Comparison of ENCODE assay signal across 10 cellular contexts in genomic region chr21:14453339-14453738, GRCh38.
A peak's percentile ranks its signal among the peaks of the same experiment; 100 is the strongest.
DNase-seq lines count a peak whose midpoint lies in the region; ATAC-seq and TF ChIP-seq lines count a peak whose summit lies in the region.
"Had no signal": no experiment of that assay in that cellular context is flagged by ENCODE, and none has a peak within 500 bp of the region (broad histone marks: within the 10 kb centered on the region; RNA-seq: fewer than 3 reads in every experiment).

No MANE protein-coding gene starts in this region.

- H3K4me1 Mint-ChIP-seq in memory B cell, result peaks cover 8% of the 10 kb centered on the region
- peaks cover 22% of the 10 kb centered on the region for H3K4me1 Mint-ChIP-seq in endodermal cell

- peaks cover 3% of the 10 kb centered on the region for H3K4me1 ChIP-seq in endodermal cell (ENCODE audit: control insufficient read depth, insufficient read depth, low read length)
- H3K4me1 ChIP-seq: testis had no signal

- H3K4me3 Mint-ChIP-seq in memory B cell (no peak overlapping the region), endodermal cell (no peak overlapping the region)

- no peak overlapping the region for H3K4me3 ChIP-seq in endodermal cell (ENCODE audit: low read length)
- H3K4me3 ChIP-seq in brain microvascular endothelial cell (ENCODE audit: low read depth, low read length), result no peak overlapping the region
- H3K4me3 ChIP-seq: testis had no signal

- H3K27me3 Mint-ChIP-seq in memory B cell (no peaks in the 10 kb centered on the region), endodermal cell (ENCODE audit: insufficient read depth) (no peaks in the 10 kb centered on the region)

- DNase-seq in memory B cell (ENCODE audit: low spot score in 2 of 2) (no peak), endodermal cell (no peak), NOMO-1 (lab: John Stamatoyannopoulos, UW; ENCODE audit: unreplicated experiment in 2 of 2) (no peak), brain microvascular endothelial cell (no peak)
- DNase-seq: NCI-H146, right cardiac atrium, testis had no signal

- H3K9ac ChIP-seq in endodermal cell (ENCODE audit: extremely low read depth, low read length, poor library complexity, severe bottlenecking), result no peak overlapping the region

- WGBS in endodermal cell (ENCODE audit: insufficient coverage in 1 of 2, insufficient read length in 1 of 2), 2 experiments, result 94 to 100% methylated on average over 1 to 2 of the region's 2 CpGs

- H3K27ac ChIP-seq in endodermal cell (ENCODE audit: low read depth, low read length) (no peak overlapping the region), brain microvascular endothelial cell (no peak overlapping the region)
- H3K27ac ChIP-seq: testis had no signal

- H3K9me3 ChIP-seq in endodermal cell (ENCODE audit: control insufficient read depth, low read length), result no peaks in the 10 kb centered on the region
- H3K9me3 ChIP-seq: testis had no signal

- ATAC-seq in GM19023 (IDR thresholded peaks at IDR 0.05; ENCODE audit: unreplicated experiment) (peak; percentile 75), GM21717 (IDR thresholded peaks at IDR 0.05; ENCODE audit: unreplicated experiment) (peak; percentile 89), HG03460 (IDR thresholded peaks at IDR 0.05; ENCODE audit: unreplicated experiment) (peak; percentile 76), memory B cell (ENCODE audit: low read depth) (peak; percentile 39)

- in situ Hi-C loops in brain microvascular endothelial cell (cut with HindIII; ENCODE audit: low pct_ligation_motif_present, low sequenced_read_pairs), result no loop called here

- no peaks in the 10 kb centered on the region for H3K27me3 ChIP-seq in endodermal cell (ENCODE audit: control insufficient read depth, insufficient read depth, low read length, poor library complexity, severe bottlenecking)
- no peaks in the 10 kb centered on the region for H3K27me3 ChIP-seq in brain microvascular endothelial cell (replicated peaks)
- H3K27me3 ChIP-seq: testis had no signal

- H3K9me3 Mint-ChIP-seq in memory B cell (no peaks in the 10 kb centered on the region), endodermal cell (no peaks in the 10 kb centered on the region)

- TF ChIP-seq CTCF in endodermal cell (conservative IDR thresholded peaks at IDR 0.05), result no peak
- TF ChIP-seq CTCF in brain microvascular endothelial cell (IDR thresholded peaks at IDR 0.05; ENCODE audit: low read depth, low read length, missing control alignments), result no peak

- H3K36me3 ChIP-seq in endodermal cell (ENCODE audit: control insufficient read depth, insufficient read depth, low read length), result no peaks in the 10 kb centered on the region
- no peaks in the 10 kb centered on the region for H3K36me3 ChIP-seq in brain microvascular endothelial cell (replicated peaks)

- H3K36me3 Mint-ChIP-seq in memory B cell, result no peaks in the 10 kb centered on the region
- H3K36me3 Mint-ChIP-seq in endodermal cell (ENCODE audit: low read depth), result no peaks in the 10 kb centered on the region

- H3K27ac Mint-ChIP-seq in memory B cell (peak overlapping the region; percentile 62), endodermal cell (no peak overlapping the region)

Comparison
In these comparisons a context has a peak if more than half of its experiments do, and no peak if none do; other contexts are left out.
1. ATAC-seq: peak in every context shown above with its lines; median percentile 89 in GM21717; 76 in HG03460; 75 in GM19023; 39 in memory B cell.